1 cellular context compared by ENCODE assay signal in genomic region chr9:97529363-97530076, GRCh38.
TF ChIP-seq lines count a peak whose summit lies in the region.

No MANE protein-coding gene starts in this region.

TF ChIP-seq in GM12878, 131 proteins besides CTCF, POLR2A, EP300 and RAD21 (continued from another document and continues in another):
- TF ChIP-seq ELK1 (IDR thresholded peaks at IDR 0.05; ENCODE audit: low read depth, low read length) (no peak), BRCA1 (IDR thresholded peaks at IDR 0.05; ENCODE audit: low read depth, low read length) (no peak), TCF12 (IDR thresholded peaks at IDR 0.05; ENCODE audit: low read depth, low read length) (no peak), NR2C2 (IDR thresholded peaks at IDR 0.05; ENCODE audit: borderline replicate concordance, control insufficient read depth, insufficient read length, low read depth) (no peak), MYC (IDR thresholded peaks at IDR 0.05; ENCODE audit: insufficient read depth, insufficient read length, insufficient replicate concordance, low read length, severe bottlenecking) (no peak), NFIC (IDR thresholded peaks at IDR 0.05; ENCODE audit: low read depth, low read length) (peak; percentile 43; the same call in 1 of the 2 replicates), PAX8 (IDR thresholded peaks at IDR 0.05) (no peak), CHD4 (IDR thresholded peaks at IDR 0.05) (no peak), SP1 (IDR thresholded peaks at IDR 0.05; ENCODE audit: low read depth, low read length) (no peak), SRF (IDR thresholded peaks at IDR 0.05; ENCODE audit: low read depth in 2 of 2, low read length in 2 of 2) (no peak), IKZF2 (IDR thresholded peaks at IDR 0.05) (peak in 1 of 2 experiments; percentile 39; a peak in 2 of 4 replicates), ZNF384 (IDR thresholded peaks at IDR 0.05; ENCODE audit: borderline replicate concordance, low read depth, low read length) (no peak), ZNF24 (IDR thresholded peaks at IDR 0.05) (no peak), SMC3 (IDR thresholded peaks at IDR 0.05; ENCODE audit: borderline replicate concordance, low read length) (no peak), ZBED1 (IDR thresholded peaks at IDR 0.05; ENCODE audit: borderline replicate concordance) (no peak), PML (IDR thresholded peaks at IDR 0.05; ENCODE audit: low read length) (no peak), SKIL (IDR thresholded peaks at IDR 0.05; ENCODE audit: low read depth, poor library complexity, severe bottlenecking) (no peak), BCLAF1 (IDR thresholded peaks at IDR 0.05) (no peak), IKZF1 (conservative IDR thresholded peaks at IDR 0.05) (0 out of 2 replicates have a peak, but pooled peaks have one; percentile 16), PAX5 (IDR thresholded peaks at IDR 0.05; ENCODE audit: borderline replicate concordance, low read depth, low read length) (no peak), HCFC1 (IDR thresholded peaks at IDR 0.05; ENCODE audit: low read length) (no peak), MYB (IDR thresholded peaks at IDR 0.05; ENCODE audit: borderline replicate concordance, low read depth, low read length) (no peak), SREBF1 (IDR thresholded peaks at IDR 0.05; ENCODE audit: low read length) (no peak), RFX5 (IDR thresholded peaks at IDR 0.05; ENCODE audit: low read depth, low read length) (no peak), WRNIP1 (IDR thresholded peaks at IDR 0.05; ENCODE audit: borderline replicate concordance, low read depth, low read length) (no peak), KAT2A (conservative IDR thresholded peaks at IDR 0.05; ENCODE audit: control insufficient read depth, low read depth, low read length) (no peak), GABPA (IDR thresholded peaks at IDR 0.05; ENCODE audit: low read depth) (no peak), HDAC2 (IDR thresholded peaks at IDR 0.05) (no peak), SMAD1 (IDR thresholded peaks at IDR 0.05; ENCODE audit: low read depth, partially characterized antibody) (no peak), YBX1 (IDR thresholded peaks at IDR 0.05) (no peak), CBFB (IDR thresholded peaks at IDR 0.05; ENCODE audit: low read depth) (no peak), SUZ12 (IDR thresholded peaks at IDR 0.05; ENCODE audit: unreplicated experiment) (no peak), GATAD2B (conservative IDR thresholded peaks at IDR 0.05; ENCODE audit: low read depth) (no peak), MEF2A (IDR thresholded peaks at IDR 0.05; ENCODE audit: insufficient read depth, low read depth, low read length) (no peak), HDGF (IDR thresholded peaks at IDR 0.05) (no peak), SIN3A (IDR thresholded peaks at IDR 0.05; ENCODE audit: low read depth, low read length) (no peak), POLR2AphosphoS5 (IDR thresholded peaks at IDR 0.05; ENCODE audit: low read length) (no peak), SREBF2 (IDR thresholded peaks at IDR 0.05; ENCODE audit: low read length) (no peak), TCF7 (IDR thresholded peaks at IDR 0.05; ENCODE audit: borderline replicate concordance) (no peak), ZNF217 (IDR thresholded peaks at IDR 0.05) (peak; percentile 73; the same call in 1 of the 2 replicates), KDM1A (IDR thresholded peaks at IDR 0.05; ENCODE audit: borderline replicate concordance) (no peak), HDAC6 (IDR thresholded peaks at IDR 0.05; ENCODE audit: unreplicated experiment) (no peak), PKNOX1 (IDR thresholded peaks at IDR 0.05) (no peak), STAT1 (conservative IDR thresholded peaks at IDR 0.05) (no peak), NBN (IDR thresholded peaks at IDR 0.05) (0 out of 2 replicates have a peak, but pooled peaks have one; percentile 34)
- TF ChIP-seq, protein P1, sequence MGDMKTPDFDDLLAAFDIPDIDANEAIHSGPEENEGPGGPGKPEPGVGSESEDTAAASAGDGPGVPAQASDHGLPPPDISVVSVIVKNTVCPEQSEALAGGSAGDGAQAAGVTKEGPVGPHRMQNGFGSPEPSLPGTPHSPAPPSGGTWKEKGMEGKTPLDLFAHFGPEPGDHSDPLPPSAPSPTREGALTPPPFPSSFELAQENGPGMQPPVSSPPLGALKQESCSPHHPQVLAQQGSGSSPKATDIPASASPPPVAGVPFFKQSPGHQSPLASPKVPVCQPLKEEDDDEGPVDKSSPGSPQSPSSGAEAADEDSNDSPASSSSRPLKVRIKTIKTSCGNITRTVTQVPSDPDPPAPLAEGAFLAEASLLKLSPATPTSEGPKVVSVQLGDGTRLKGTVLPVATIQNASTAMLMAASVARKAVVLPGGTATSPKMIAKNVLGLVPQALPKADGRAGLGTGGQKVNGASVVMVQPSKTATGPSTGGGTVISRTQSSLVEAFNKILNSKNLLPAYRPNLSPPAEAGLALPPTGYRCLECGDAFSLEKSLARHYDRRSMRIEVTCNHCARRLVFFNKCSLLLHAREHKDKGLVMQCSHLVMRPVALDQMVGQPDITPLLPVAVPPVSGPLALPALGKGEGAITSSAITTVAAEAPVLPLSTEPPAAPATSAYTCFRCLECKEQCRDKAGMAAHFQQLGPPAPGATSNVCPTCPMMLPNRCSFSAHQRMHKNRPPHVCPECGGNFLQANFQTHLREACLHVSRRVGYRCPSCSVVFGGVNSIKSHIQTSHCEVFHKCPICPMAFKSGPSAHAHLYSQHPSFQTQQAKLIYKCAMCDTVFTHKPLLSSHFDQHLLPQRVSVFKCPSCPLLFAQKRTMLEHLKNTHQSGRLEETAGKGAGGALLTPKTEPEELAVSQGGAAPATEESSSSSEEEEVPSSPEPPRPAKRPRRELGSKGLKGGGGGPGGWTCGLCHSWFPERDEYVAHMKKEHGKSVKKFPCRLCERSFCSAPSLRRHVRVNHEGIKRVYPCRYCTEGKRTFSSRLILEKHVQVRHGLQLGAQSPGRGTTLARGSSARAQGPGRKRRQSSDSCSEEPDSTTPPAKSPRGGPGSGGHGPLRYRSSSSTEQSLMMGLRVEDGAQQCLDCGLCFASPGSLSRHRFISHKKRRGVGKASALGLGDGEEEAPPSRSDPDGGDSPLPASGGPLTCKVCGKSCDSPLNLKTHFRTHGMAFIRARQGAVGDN (IDR thresholded peaks at IDR 0.05): peak; percentile 50; the same call in 1 of the 2 replicates
- TF ChIP-seq, protein P2, sequence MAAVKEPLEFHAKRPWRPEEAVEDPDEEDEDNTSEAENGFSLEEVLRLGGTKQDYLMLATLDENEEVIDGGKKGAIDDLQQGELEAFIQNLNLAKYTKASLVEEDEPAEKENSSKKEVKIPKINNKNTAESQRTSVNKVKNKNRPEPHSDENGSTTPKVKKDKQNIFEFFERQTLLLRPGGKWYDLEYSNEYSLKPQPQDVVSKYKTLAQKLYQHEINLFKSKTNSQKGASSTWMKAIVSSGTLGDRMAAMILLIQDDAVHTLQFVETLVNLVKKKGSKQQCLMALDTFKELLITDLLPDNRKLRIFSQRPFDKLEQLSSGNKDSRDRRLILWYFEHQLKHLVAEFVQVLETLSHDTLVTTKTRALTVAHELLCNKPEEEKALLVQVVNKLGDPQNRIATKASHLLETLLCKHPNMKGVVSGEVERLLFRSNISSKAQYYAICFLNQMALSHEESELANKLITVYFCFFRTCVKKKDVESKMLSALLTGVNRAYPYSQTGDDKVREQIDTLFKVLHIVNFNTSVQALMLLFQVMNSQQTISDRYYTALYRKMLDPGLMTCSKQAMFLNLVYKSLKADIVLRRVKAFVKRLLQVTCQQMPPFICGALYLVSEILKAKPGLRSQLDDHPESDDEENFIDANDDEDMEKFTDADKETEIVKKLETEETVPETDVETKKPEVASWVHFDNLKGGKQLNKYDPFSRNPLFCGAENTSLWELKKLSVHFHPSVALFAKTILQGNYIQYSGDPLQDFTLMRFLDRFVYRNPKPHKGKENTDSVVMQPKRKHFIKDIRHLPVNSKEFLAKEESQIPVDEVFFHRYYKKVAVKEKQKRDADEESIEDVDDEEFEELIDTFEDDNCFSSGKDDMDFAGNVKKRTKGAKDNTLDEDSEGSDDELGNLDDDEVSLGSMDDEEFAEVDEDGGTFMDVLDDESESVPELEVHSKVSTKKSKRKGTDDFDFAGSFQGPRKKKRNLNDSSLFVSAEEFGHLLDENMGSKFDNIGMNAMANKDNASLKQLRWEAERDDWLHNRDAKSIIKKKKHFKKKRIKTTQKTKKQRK (IDR thresholded peaks at IDR 0.05; ENCODE audit: low read depth, low read length): no peak
- TF ChIP-seq, protein P3, sequence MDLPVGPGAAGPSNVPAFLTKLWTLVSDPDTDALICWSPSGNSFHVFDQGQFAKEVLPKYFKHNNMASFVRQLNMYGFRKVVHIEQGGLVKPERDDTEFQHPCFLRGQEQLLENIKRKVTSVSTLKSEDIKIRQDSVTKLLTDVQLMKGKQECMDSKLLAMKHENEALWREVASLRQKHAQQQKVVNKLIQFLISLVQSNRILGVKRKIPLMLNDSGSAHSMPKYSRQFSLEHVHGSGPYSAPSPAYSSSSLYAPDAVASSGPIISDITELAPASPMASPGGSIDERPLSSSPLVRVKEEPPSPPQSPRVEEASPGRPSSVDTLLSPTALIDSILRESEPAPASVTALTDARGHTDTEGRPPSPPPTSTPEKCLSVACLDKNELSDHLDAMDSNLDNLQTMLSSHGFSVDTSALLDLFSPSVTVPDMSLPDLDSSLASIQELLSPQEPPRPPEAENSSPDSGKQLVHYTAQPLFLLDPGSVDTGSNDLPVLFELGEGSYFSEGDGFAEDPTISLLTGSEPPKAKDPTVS (IDR thresholded peaks at IDR 0.05; ENCODE audit: low read depth, low read length): no peak
- TF ChIP-seq, protein P4, sequence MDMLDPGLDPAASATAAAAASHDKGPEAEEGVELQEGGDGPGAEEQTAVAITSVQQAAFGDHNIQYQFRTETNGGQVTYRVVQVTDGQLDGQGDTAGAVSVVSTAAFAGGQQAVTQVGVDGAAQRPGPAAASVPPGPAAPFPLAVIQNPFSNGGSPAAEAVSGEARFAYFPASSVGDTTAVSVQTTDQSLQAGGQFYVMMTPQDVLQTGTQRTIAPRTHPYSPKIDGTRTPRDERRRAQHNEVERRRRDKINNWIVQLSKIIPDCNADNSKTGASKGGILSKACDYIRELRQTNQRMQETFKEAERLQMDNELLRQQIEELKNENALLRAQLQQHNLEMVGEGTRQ (IDR thresholded peaks at IDR 0.05; ENCODE audit: borderline replicate concordance, low read depth, low read length): no peak
- TF ChIP-seq, protein P5, sequence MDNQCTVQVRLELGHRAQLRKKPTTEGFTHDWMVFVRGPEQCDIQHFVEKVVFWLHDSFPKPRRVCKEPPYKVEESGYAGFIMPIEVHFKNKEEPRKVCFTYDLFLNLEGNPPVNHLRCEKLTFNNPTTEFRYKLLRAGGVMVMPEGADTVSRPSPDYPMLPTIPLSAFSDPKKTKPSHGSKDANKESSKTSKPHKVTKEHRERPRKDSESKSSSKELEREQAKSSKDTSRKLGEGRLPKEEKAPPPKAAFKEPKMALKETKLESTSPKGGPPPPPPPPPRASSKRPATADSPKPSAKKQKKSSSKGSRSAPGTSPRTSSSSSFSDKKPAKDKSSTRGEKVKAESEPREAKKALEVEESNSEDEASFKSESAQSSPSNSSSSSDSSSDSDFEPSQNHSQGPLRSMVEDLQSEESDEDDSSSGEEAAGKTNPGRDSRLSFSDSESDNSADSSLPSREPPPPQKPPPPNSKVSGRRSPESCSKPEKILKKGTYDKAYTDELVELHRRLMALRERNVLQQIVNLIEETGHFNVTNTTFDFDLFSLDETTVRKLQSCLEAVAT (IDR thresholded peaks at IDR 0.05): no peak
